Comparison of ENCODE assay signal across 8 cellular contexts in the genomic region with DNA sequence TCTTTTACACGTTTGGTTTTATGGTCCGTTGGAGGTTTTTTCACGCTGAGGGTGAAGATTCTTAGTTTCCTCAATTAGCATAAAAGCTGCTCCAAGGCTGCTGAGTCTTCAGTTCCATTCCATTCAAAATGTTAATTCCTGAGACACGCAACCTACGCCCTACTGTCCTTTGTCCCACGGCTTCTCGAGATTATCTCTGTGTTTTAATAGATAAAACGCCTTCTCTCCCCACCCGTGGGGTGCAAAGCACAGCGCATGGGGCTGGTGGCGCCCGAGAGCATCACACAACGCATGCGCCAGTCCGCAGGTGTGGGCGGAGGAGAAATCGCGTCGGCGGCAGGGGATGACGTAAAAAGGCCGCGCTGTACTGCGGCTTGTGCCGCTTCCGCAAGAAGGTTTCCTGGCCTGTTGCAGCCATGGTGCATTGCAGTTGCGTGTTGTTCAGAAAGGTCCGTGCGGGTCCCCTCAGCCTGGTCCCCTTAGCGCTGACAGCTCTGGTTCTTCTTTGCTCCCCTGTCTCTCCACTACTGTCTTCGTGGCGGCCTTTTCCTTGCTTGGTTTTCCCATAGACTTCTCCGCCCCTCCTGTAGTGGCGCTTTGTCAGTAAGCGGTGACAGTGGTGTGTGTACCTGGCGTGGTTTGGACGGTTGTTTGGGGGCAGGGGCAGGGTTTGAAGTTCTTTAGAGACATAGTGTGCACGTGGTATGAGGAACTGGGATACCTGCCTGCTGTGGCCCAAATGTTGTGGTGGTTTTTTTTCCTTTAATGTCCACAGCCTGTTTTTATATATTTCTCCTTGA. TPM values are rescaled to one million over a fixed set of nuclear protein-coding genes. Genes with fewer than 3 reads are reported as not detected.
DNase-seq lines count a peak whose midpoint lies in the region; ATAC-seq and TF ChIP-seq lines count a peak whose summit lies in the region.

A gene with protein sequence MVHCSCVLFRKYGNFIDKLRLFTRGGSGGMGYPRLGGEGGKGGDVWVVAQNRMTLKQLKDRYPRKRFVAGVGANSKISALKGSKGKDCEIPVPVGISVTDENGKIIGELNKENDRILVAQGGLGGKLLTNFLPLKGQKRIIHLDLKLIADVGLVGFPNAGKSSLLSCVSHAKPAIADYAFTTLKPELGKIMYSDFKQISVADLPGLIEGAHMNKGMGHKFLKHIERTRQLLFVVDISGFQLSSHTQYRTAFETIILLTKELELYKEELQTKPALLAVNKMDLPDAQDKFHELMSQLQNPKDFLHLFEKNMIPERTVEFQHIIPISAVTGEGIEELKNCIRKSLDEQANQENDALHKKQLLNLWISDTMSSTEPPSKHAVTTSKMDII (plus strand): TSS at position 391 of the 800 bp plus-strand sequence. CDS start 26 bp downstream, at position 417.

- H3K4me1 Mint-ChIP-seq in activated T-helper 17 cell treated with anti-CD3 and anti-CD28 coated beads, Interleukin-2, amount 50 U/mL, for 72 hours = peaks cover 32% of the 10 kb centered on the region
- H3K4me1 Mint-ChIP-seq in natural killer cell = peaks cover 34 to 53% of the 10 kb centered on the region in 2 donors

- peak; percentile 85 for TF ChIP-seq CTCF in LNCAP (IDR thresholded peaks at IDR 0.05)
- peak; percentile 73 for TF ChIP-seq CTCF in natural killer cell (IDR thresholded peaks at IDR 0.05)

- peak within 1 kb of the TSS; percentile 91 for H3K27ac Mint-ChIP-seq in activated T-helper 17 cell treated with anti-CD3 and anti-CD28 coated beads, Interleukin-2, amount 50 U/mL, for 72 hours
- peak within 1 kb of the TSS; percentile 93 to 96 for H3K27ac Mint-ChIP-seq in natural killer cell

- intact Hi-C loops in natural killer cell (cut with micrococcal nuclease) = loop anchor here (1.0 to 5.0 kb wide), 3 partner anchors 58 to 1786 kb away; a partner anchor contains a TSS

- H3K36me3 Mint-ChIP-seq in activated T-helper 17 cell treated with anti-CD3 and anti-CD28 coated beads, Interleukin-2, amount 50 U/mL, for 72 hours (ENCODE audit: low read depth) = peaks cover 21% of the 10 kb centered on the region
- H3K36me3 Mint-ChIP-seq in natural killer cell = no peaks in the 10 kb centered on the region

- H3K4me3 Mint-ChIP-seq in activated T-helper 17 cell treated with anti-CD3 and anti-CD28 coated beads, Interleukin-2, amount 50 U/mL, for 72 hours = peak within 1 kb of the TSS; percentile 87
- H3K4me3 Mint-ChIP-seq in natural killer cell = peak within 1 kb of the TSS; percentile 94

- no peaks in the 10 kb centered on the region for H3K27me3 Mint-ChIP-seq in activated T-helper 17 cell treated with anti-CD3 and anti-CD28 coated beads, Interleukin-2, amount 50 U/mL, for 72 hours
- H3K27me3 Mint-ChIP-seq in natural killer cell (ENCODE audit: low read depth in 2 of 2) = no peaks in the 10 kb centered on the region

- peak; percentile 97 for ATAC-seq in activated T-helper 17 cell treated with anti-CD3 and anti-CD28 coated beads, Interleukin-2, amount 50 U/mL, for 72 hours (replicated peaks)
- ATAC-seq in natural killer cell = peak; percentile 96 to 99 (median 98)

- H3K9me3 Mint-ChIP-seq in activated T-helper 17 cell treated with anti-CD3 and anti-CD28 coated beads, Interleukin-2, amount 50 U/mL, for 72 hours = peaks cover 4% of the 10 kb centered on the region
- no peaks in the 10 kb centered on the region for H3K9me3 Mint-ChIP-seq in natural killer cell

- DNase-seq in ELF-1 (ENCODE audit: low read depth, low spot score) (peak; percentile 97), GOT3 (lab: John Stamatoyannopoulos, UW) (peak; percentile 77), RPMI8226 (peak; percentile 98), fibroblast of peridontal ligament (ENCODE audit: extremely low read depth) (peak; percentile 95), natural killer cell (peak; percentile 93)
- DNase-seq in stimulated activated naive CD4-positive, alpha-beta T cell treated with Interleukin-2 at 50 U/mL for 16 hours (lab: John Stamatoyannopoulos, UW) = peak; percentile 94

RNA-seq across cellular contexts. Expression of the gene that starts here (rescaled TPM):
- 10 to 100 TPM; 29.5 to 30.4 TPM for total RNA-seq in activated T-helper 17 cell treated with anti-CD3 and anti-CD28 coated beads, Interleukin-2, amount 50 U/mL, for 72 hours
- total RNA-seq in natural killer cell = 10 to 100 TPM; 15.2 to 19.6 (median 19.2) TPM

Comparison
In these comparisons a context has a peak if more than half of its experiments do, and no peak if none do; other contexts are left out.
1. Peak in every context shown above with its lines: DNase-seq and ATAC-seq.